1 cellular context compared by ENCODE assay signal in the genomic region with DNA sequence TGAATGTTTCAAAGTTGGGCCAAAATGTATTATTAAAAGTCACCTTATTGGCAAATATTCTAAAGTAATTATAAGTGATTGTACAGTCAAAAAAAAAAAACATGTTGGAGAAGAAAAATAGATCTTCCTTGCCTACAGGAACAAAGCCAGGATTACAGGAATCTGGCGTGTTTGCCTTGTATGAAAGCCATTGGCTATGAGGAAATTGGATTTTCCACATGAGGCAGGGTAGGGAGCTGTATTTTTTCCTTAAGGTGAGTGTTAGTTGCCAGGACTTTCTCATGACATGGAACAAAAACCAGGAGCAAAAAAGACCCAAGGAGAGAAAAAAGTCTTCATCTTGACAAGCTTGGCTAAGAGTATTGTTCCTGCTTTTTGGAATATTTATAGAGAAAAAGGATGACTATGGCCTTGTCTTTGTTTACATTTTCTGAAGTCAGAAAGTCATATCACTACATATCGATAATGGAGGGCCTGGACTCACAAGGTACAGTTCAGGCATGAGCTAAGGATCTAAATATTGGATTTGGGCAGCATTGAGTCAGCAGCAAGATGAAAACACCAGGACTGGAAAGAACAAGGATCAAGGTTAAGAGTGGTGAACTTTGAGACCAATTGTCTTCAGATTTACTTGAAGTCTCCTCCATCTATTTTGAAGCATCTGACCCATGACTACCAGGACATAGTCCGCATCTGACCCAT.
TF ChIP-seq lines count a peak whose summit lies in the region.

No MANE protein-coding gene starts in this region.

TF ChIP-seq in endothelial cell of umbilical vein, 7 proteins besides CTCF, POLR2A, EP300 and RAD21:
- no peak for TF ChIP-seq JUN (IDR thresholded peaks at IDR 0.05; ENCODE audit: borderline replicate concordance, insufficient read depth, insufficient read length, low read depth)
- no peak for TF ChIP-seq FOS (IDR thresholded peaks at IDR 0.05; ENCODE audit: borderline replicate concordance, insufficient read depth, low read length)
- TF ChIP-seq MYC (IDR thresholded peaks at IDR 0.05; ENCODE audit: low read depth, low read length), result no peak
- no peak for TF ChIP-seq GATA2 (IDR thresholded peaks at IDR 0.05; ENCODE audit: insufficient read depth, insufficient read length, low read depth, low read length)
- no peak for TF ChIP-seq POLR2AphosphoS5 (IDR thresholded peaks at IDR 0.05; ENCODE audit: insufficient read depth, low read depth, low read length)
- no peak for TF ChIP-seq EZH2 (IDR thresholded peaks at IDR 0.05; ENCODE audit: borderline replicate concordance, low read depth, low read length, severe bottlenecking)
- TF ChIP-seq MAX (IDR thresholded peaks at IDR 0.05; ENCODE audit: insufficient read depth, insufficient read length), result no peak
